Comparison of ENCODE assay signal across 9 cellular contexts in the genomic region with DNA sequence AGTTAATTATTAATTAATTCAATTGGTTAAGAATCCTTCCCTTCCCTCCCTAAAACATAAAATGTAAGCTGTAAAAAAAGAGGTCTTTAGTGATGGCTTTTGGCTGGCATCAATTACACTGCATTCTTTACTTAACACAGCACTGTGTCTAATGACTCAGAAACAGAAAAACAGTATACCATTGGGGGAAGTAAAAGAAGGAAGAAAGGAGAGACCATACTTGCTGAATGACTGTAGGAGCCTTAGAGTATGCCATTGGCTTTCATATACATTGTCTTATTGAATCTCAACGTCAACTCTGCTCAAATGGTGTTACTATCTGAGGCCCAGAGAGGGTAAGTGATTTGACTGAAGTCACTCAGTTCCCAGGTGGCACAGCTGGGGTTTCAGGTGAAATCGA. TPM values are rescaled to one million over a fixed set of nuclear protein-coding genes. Genes with fewer than 3 reads are reported as not detected.
DNase-seq lines count a peak whose midpoint lies in the region; ATAC-seq, FAIRE-seq and TF ChIP-seq lines count a peak whose summit lies in the region.
"Had no signal": no experiment of that assay in that cellular context is flagged by ENCODE, and none has a peak within 500 bp of the region (broad histone marks: within the 10 kb centered on the region; RNA-seq: fewer than 3 reads in every experiment).

No MANE protein-coding gene starts in this region.

- no peaks in the 10 kb centered on the region for H3K79me1 ChIP-seq in IMR-90 (ENCODE audit: low read depth in 1 of 2, low read length in 2 of 2)

- in situ Hi-C loops in IMR-90 (cut with MboI; ENCODE audit: low sequenced_read_pairs) = no loop called here

- peak overlapping the region; percentile 25; the same call in 1 of the 2 replicates for H4K5ac ChIP-seq in IMR-90 (ENCODE audit: low read depth, low read length)

- H3K9me3 Mint-ChIP-seq in HFFc6 = no peaks in the 10 kb centered on the region

- no peak for TF ChIP-seq CTCF in HFFc6 (IDR thresholded peaks at IDR 0.05)
- TF ChIP-seq CTCF in IMR-90 (conservative IDR thresholded peaks at IDR 0.05; ENCODE audit: low read depth, low read length) = no peak
- no peak for TF ChIP-seq CTCF in kidney (IDR thresholded peaks at IDR 0.05; ENCODE audit: borderline replicate concordance, extremely low read depth, insufficient read depth)

- peaks cover 29% of the 10 kb centered on the region for H3K4me1 Mint-ChIP-seq in HFFc6 (ENCODE audit: low read depth)

- CTCF ChIA-PET in IMR-90 (lab: Yijun Ruan, JAX) (no interaction called here), HEK293T (lab: Yijun Ruan, JAX) (no interaction called here)

- ATAC-seq in GM18519 (IDR thresholded peaks at IDR 0.05; ENCODE audit: low FRiP score, unreplicated experiment) (peak; percentile 100), IMR-90 (ENCODE audit: low read depth) (peak; percentile 90)

- H3K27ac Mint-ChIP-seq in HFFc6 = no peak overlapping the region

- 0 out of 2 replicates have a peak overlapping the region, but pooled peaks have one; percentile 6 for H3K4ac ChIP-seq in IMR-90 (ENCODE audit: low read depth, low read length)

- H3K4me2 ChIP-seq in IMR-90 (ENCODE audit: low read depth, low read length) = no peak overlapping the region

- no peak overlapping the region for H3K56ac ChIP-seq in IMR-90 (ENCODE audit: extremely low read depth, insufficient read depth, low read length)

- H3K27me3 ChIP-seq in IMR-90 (ENCODE audit: control insufficient read depth, insufficient read depth, low read length) = no peaks in the 10 kb centered on the region

- no peak overlapping the region; a peak in 1 of 4 replicates for H4K8ac ChIP-seq in IMR-90 (ENCODE audit: low read depth in 2 of 2, low read length in 2 of 2)

- no peak overlapping the region for H3K14ac ChIP-seq in IMR-90 (replicated peaks; ENCODE audit: low read depth, low read length)

- TF ChIP-seq RAD21 in IMR-90 (IDR thresholded peaks at IDR 0.05; ENCODE audit: low read length) = no peak

- H2BK15ac ChIP-seq in IMR-90 (ENCODE audit: low read depth, low read length) = no peak overlapping the region; the same call in 2 of the 3 replicates

- no peaks in the 10 kb centered on the region for H3K9me3 ChIP-seq in IMR-90 (ENCODE audit: control insufficient read depth, insufficient read depth, low read length)
- no peaks in the 10 kb centered on the region for H3K9me3 ChIP-seq in kidney (ENCODE audit: control insufficient read depth in 1 of 2, low read length in 2 of 2)

- 83% methylated on average over 1 of the region's 2 CpGs; no CpG with 5 or more reads in 1 of the 2 experiments for WGBS in IMR-90 (ENCODE audit: extremely low coverage in 2 of 2, insufficient read length in 1 of 2), 2 experiments

- H4K91ac ChIP-seq in IMR-90 (ENCODE audit: insufficient read depth, low read depth, low read length) = no peak overlapping the region

- no peak overlapping the region for H2AK9ac ChIP-seq in IMR-90 (replicated peaks; ENCODE audit: low read depth, low read length, poor library complexity)

- 0 out of 2 replicates have a peak overlapping the region, but pooled peaks have one; percentile 11 for H2AK5ac ChIP-seq in IMR-90 (ENCODE audit: low read depth, low read length)

- H2BK5ac ChIP-seq in IMR-90 (ENCODE audit: low read depth, low read length, poor library complexity, severe bottlenecking) = peak overlapping the region; percentile 56

- no peak overlapping the region for H3K23ac ChIP-seq in IMR-90 (ENCODE audit: low read depth, low read length)

- BruUV-seq in IMR-90 (replicated peaks; lab: Mats Ljungman, UMichigan) = no TSS peak

- FAIRE-seq in kidney (lab: Jason Lieb, UNC) = no peak

- H3K36me3 Mint-ChIP-seq in HFFc6 (ENCODE audit: low read depth) = no peaks in the 10 kb centered on the region

- H3K27ac ChIP-seq in IMR-90 (ENCODE audit: insufficient read depth, low read length) (no peak overlapping the region), kidney (ENCODE audit: low read depth in 2 of 2, low read length in 2 of 2) (peak overlapping the region in 1 of 2 donors; percentile 26)

- H3K9ac ChIP-seq in IMR-90 (ENCODE audit: low read depth, low read length) (no peak overlapping the region), kidney (ENCODE audit: low read length in 2 of 2) (no peak overlapping the region)

- H4K20me1 ChIP-seq in IMR-90 (ENCODE audit: insufficient read depth, low read length) = no peaks in the 10 kb centered on the region

- POLR2A ChIA-PET in IMR-90 (lab: Charles Lee; ENCODE audit: unreplicated experiment) (no interaction called here), HEK293T (lab: Yijun Ruan, JAX) (no interaction called here)

- H2AFZ ChIP-seq in IMR-90 (replicated peaks; ENCODE audit: low read length, poor library complexity) = peak overlapping the region; percentile 67

- no peak overlapping the region; the same call in 1 of the 2 replicates for H2BK120ac ChIP-seq in IMR-90 (ENCODE audit: low read depth, low read length)

- H3K4me3 Mint-ChIP-seq in HFFc6 = no peak overlapping the region

- intact Hi-C loops in IMR-90 (cut with micrococcal nuclease) = no loop called here
- intact Hi-C loops in kidney (cut with DNase I) = no loop called here

- H2BK20ac ChIP-seq in IMR-90 (ENCODE audit: low read depth, low read length) = no peak overlapping the region

- peaks cover 3% of the 10 kb centered on the region; the same call in 1 of the 2 replicates for H3K4me1 ChIP-seq in IMR-90 (ENCODE audit: control insufficient read depth, insufficient read depth, low read length)
- H3K4me1 ChIP-seq in kidney (ENCODE audit: control insufficient read depth in 1 of 2, insufficient read depth in 1 of 2, low read depth in 1 of 2, low read length in 2 of 2) = peaks cover 2 to 9% of the 10 kb centered on the region in 2 donors

- no peak overlapping the region; the same call in 1 of the 2 replicates for H3K18ac ChIP-seq in IMR-90 (ENCODE audit: low read depth, low read length)

- no peak for TF ChIP-seq POLR2A in IMR-90 (IDR thresholded peaks at IDR 0.05; ENCODE audit: low read depth, low read length)

- H3K9me1 ChIP-seq in IMR-90 (ENCODE audit: insufficient read depth, low read length) = no peaks in the 10 kb centered on the region; the same call in 1 of the 2 replicates

- H3K36me3 ChIP-seq in IMR-90 (ENCODE audit: control insufficient read depth, insufficient read depth, low read length) (no peaks in the 10 kb centered on the region), kidney (ENCODE audit: control insufficient read depth in 1 of 2, insufficient read depth in 2 of 2, low read length in 2 of 2) (no peaks in the 10 kb centered on the region)

- DNase-seq in HFFc6 = peak; percentile 52
- peak; percentile 73 for DNase-seq in IMR-90
- DNase-seq in kidney = no peak
- DNase-seq in HEK293T (ENCODE audit: extremely low spot score) = no peak
- no peak for DNase-seq in NCI-H1436 treated with DMSO at 0.1 percent for 48 hours (lab: John Stamatoyannopoulos, UW)
- DNase-seq in SK-N-DZ (ENCODE audit: low spot score) = no peak
- no peak for DNase-seq in DMS153 treated with DMSO at 0.1 percent for 48 hours (lab: John Stamatoyannopoulos, UW; ENCODE audit: unreplicated experiment)
- DNase-seq: NCI-H510A had no signal

- no peak overlapping the region for H3K4me3 ChIP-seq in IMR-90 (ENCODE audit: insufficient read depth, low read depth, low read length)
- peak overlapping the region; percentile 39 to 42 for H3K4me3 ChIP-seq in kidney (ENCODE audit: low read length in 2 of 2)

- H3K27me3 Mint-ChIP-seq in HFFc6 (ENCODE audit: insufficient read depth) = no peaks in the 10 kb centered on the region

- dilution Hi-C loops in IMR-90 (cut with HindIII; ENCODE audit: low sequenced_read_pairs, unreplicated experiment) = no loop called here

TF ChIP-seq in IMR-90, 13 proteins besides CTCF, POLR2A, EP300 and RAD21 (continues in another document):
- TF ChIP-seq BHLHE40 (IDR thresholded peaks at IDR 0.05; ENCODE audit: low read depth, low read length) = no peak
- no peak for TF ChIP-seq RFX5 (IDR thresholded peaks at IDR 0.05; ENCODE audit: low read depth, low read length)
- no peak for TF ChIP-seq RCOR1 (IDR thresholded peaks at IDR 0.05; ENCODE audit: insufficient replicate concordance, low read length)
- TF ChIP-seq FOS (IDR thresholded peaks at IDR 0.05; ENCODE audit: low read depth, low read length) = no peak
- TF ChIP-seq, protein P1, sequence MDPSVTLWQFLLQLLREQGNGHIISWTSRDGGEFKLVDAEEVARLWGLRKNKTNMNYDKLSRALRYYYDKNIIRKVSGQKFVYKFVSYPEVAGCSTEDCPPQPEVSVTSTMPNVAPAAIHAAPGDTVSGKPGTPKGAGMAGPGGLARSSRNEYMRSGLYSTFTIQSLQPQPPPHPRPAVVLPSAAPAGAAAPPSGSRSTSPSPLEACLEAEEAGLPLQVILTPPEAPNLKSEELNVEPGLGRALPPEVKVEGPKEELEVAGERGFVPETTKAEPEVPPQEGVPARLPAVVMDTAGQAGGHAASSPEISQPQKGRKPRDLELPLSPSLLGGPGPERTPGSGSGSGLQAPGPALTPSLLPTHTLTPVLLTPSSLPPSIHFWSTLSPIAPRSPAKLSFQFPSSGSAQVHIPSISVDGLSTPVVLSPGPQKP (IDR thresholded peaks at IDR 0.05; ENCODE audit: borderline replicate concordance, low read depth, low read length) = no peak

TF ChIP-seq in HEK293T, 16 proteins besides CTCF, POLR2A, EP300 and RAD21 (continues in another document):
- no peak for TF ChIP-seq HDGF (IDR thresholded peaks at IDR 0.05; ENCODE audit: borderline replicate concordance)
- no peak for TF ChIP-seq L3MBTL2 (conservative IDR thresholded peaks at IDR 0.05)
- no peak for TF ChIP-seq TARDBP (IDR thresholded peaks at IDR 0.05)
- no peak for TF ChIP-seq LEF1 (IDR thresholded peaks at IDR 0.05; ENCODE audit: borderline replicate concordance)
- TF ChIP-seq FOXA1 (IDR thresholded peaks at IDR 0.05) = no peak
- TF ChIP-seq ARNT (IDR thresholded peaks at IDR 0.05) = no peak
- TF ChIP-seq FOXM1 (IDR thresholded peaks at IDR 0.05; ENCODE audit: borderline replicate concordance) = no peak
- TF ChIP-seq SP1 (IDR thresholded peaks at IDR 0.05) = no peak
- no peak for TF ChIP-seq ZNF384 (IDR thresholded peaks at IDR 0.05)
- TF ChIP-seq BHLHE40 (IDR thresholded peaks at IDR 0.05; ENCODE audit: borderline replicate concordance) = no peak
- no peak for TF ChIP-seq ELF4 (IDR thresholded peaks at IDR 0.05)

RNA-seq across cellular contexts. Expression of a gene that starts 18.4 kb away (rescaled TPM):
- total RNA-seq in HFFc6 (2021; fragmentation: NEBNext Ultra II Directional; extraction: Animal tissue kit (Norgen Biotek cat#: 25700)) = 1,000 to 10,000 TPM; 1,147 to 1,717 (median 1,616) TPM
- total RNA-seq in IMR-90 (2012; rRNA removed) (163 and 266 TPM in 2 replicates), kidney (215 TPM)
- polyA plus RNA-seq in IMR-90 (2012; rRNA removed) (483 and 714 TPM in 2 replicates), kidney (ENCODE audit: insufficient read depth, low read depth, low replicate concordance) (72.1 TPM)
- 132 and 474 TPM in 2 replicates for polyA plus RNA-seq in IMR-90 (2012; cell fraction: cytosol; rRNA removed)
- 416 and 734 TPM in 2 replicates for polyA plus RNA-seq in IMR-90 (2012; cell fraction: nucleus; rRNA removed; ENCODE audit: low replicate concordance)
- polyA plus RNA-seq in SK-N-DZ (2014; cell fraction: cytosol; rRNA removed) = 23.8 and 28.0 TPM in 2 replicates
- 11.1 and 19.5 TPM in 2 replicates for polyA plus RNA-seq in SK-N-DZ (2014; cell fraction: nucleus; rRNA removed)

Comparison
In these comparisons a context has a peak if more than half of its experiments do, and no peak if none do; other contexts are left out.
1. DNase-seq: peak in HFFc6 (single experiment) and IMR-90 (single experiment); none in kidney (single experiment), HEK293T (single experiment), NCI-H1436 treated with DMSO at 0.1 percent for 48 hours (single experiment), SK-N-DZ (single experiment) and DMS153 treated with DMSO at 0.1 percent for 48 hours (single experiment).